In the genomic region with DNA sequence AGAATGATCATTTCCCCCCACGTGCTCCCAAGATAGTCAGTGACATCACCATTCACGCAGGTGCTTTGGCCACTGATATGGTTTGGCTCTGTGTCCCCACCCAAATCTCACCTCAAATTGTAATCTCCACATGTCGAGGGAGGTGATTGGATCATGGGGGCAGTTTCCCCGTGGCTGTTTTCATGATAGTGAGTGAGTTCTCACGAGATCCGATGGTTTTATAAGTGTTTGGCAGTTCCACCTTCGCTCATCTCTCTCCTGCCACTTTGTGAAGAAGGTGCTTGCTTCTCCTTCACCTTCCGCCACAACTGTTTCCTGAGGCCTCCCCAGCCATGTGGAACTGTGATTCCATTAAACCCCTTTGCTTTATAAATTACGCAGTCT, we compare ENCODE assay signal across 23 cellular contexts.
"Had no signal": no experiment of that assay in that cellular context is flagged by ENCODE, and none has a peak within 500 bp of the region (broad histone marks: within the 10 kb centered on the region; RNA-seq: fewer than 3 reads in every experiment).

No MANE protein-coding gene starts in this region.

- H2AFZ ChIP-seq: hepatocyte, neural progenitor cell had no signal

- H3K9ac ChIP-seq: neural progenitor cell had no signal

- H3K36me3 ChIP-seq: thoracic aorta, vagina had no signal

- ATAC-seq: body of pancreas; gastrocnemius medialis; naive thymus-derived CD8-positive, alpha-beta T cell had no signal

- H3K27ac ChIP-seq: body of pancreas, gastrocnemius medialis, neural progenitor cell, spleen, thoracic aorta, vagina had no signal

- H3K4me3 Mint-ChIP-seq: naive thymus-derived CD8-positive, alpha-beta T cell; stimulated activated naive CD8-positive, alpha-beta T cell treated with anti-CD3 and anti-CD28 coated beads, Interleukin-15, Interleukin-2, amounts not matched to agents 100 ng/mL and 50 ng/mL, for 24 hours had no signal

- DNase-seq: activated CD4-positive, alpha-beta T cell treated with anti-CD3 and anti-CD28 coated beads for 4 hours; activated CD4-positive, alpha-beta T cell treated with anti-CD3 and anti-CD28 coated beads, Interleukin-2, amount 50 U/mL, for 48 hours; activated CD8-positive, alpha-beta memory T cell treated with anti-CD3 and anti-CD28 coated beads for 24 hours; activated gamma-delta T cell treated with Interleukin-2 at 50 U/mL for 16 hours; activated naive CD4-positive, alpha-beta T cell treated with anti-CD3 and anti-CD28 coated beads, Interleukin-2, amount 50 U/mL, for 16 hours; body of pancreas; dermis blood vessel endothelial cell; effector CD4-positive, alpha-beta T cell; gastrocnemius medialis; islet precursor cell; mammary epithelial cell; midbrain; naive thymus-derived CD8-positive, alpha-beta T cell; right cardiac atrium; trophoblast cell had no signal

- H3K4me1 ChIP-seq: body of pancreas, vagina had no signal

- H3K4me3 ChIP-seq: body of pancreas, gastrocnemius medialis, hepatocyte, neural progenitor cell, spleen, thoracic aorta, vagina had no signal

- H3K27me3 ChIP-seq: body of pancreas, gastrocnemius medialis, hepatocyte, neural progenitor cell, spleen, vagina had no signal

- H3K9me3 ChIP-seq: body of pancreas, gastrocnemius medialis, vagina had no signal

- H3K4me2 ChIP-seq: hepatocyte, neural progenitor cell had no signal

- H3K27me3 Mint-ChIP-seq: naive thymus-derived CD8-positive, alpha-beta T cell; stimulated activated naive CD8-positive, alpha-beta T cell treated with anti-CD3 and anti-CD28 coated beads, Interleukin-15, Interleukin-2, amounts not matched to agents 100 ng/mL and 50 ng/mL, for 24 hours had no signal

- H3K27ac Mint-ChIP-seq: neural progenitor cell; stimulated activated naive CD8-positive, alpha-beta T cell treated with anti-CD3 and anti-CD28 coated beads, Interleukin-15, Interleukin-2, amounts not matched to agents 100 ng/mL and 50 ng/mL, for 24 hours had no signal

- FAIRE-seq: colon, endometrium had no signal
